Comparison of ENCODE assay signal across 8 cellular contexts in the genomic region with DNA sequence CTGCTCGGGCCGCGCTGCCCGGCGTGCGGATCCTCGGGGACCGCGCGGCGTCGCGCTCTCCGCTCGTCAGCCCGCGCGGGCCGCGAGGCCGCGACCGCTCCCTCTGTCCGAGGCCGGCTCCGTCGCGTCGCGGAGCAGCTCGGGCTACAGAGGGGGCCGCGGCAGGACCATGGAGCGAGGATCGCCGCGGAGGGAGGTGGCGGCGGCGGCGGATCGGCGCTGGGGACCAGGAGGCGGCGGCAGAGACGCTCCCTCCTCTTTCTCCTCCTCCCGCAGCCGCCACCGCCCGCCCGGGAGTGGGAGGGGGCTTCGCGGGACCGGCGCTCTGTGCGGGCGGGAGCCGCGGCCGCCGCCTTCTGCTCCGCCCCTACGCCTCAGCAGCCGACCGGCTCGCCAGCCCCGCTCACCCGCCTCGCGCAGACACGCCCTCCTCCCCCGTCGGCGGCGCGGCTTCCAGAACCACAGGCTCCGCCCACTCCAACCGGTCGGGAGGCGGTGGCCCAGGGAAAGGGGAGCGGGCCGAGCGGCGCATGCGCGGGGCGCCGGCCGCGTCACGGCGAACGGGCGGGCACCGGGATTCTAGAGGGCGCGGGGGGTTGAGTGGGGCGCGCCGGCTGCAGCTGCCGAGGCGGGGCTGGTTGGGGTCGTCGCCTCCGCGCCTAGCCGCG. TPM values are rescaled to one million over a fixed set of nuclear protein-coding genes. Genes with fewer than 3 reads are reported as not detected.
DNase-seq lines count a peak whose midpoint lies in the region; ATAC-seq and TF ChIP-seq lines count a peak whose summit lies in the region.

TSS of gene CASK (minus strand) at position 298 of the 668 bp plus-strand sequence. CDS start 566 bp downstream, outside the sequence.

- H4K20me1 ChIP-seq in OCI-LY1 (ENCODE audit: insufficient read depth, low read length): no peaks in the 10 kb centered on the region

- peak within 1 kb of the TSS; percentile 98 for H3K4me3 Mint-ChIP-seq in endothelial cell (ENCODE audit: unreplicated experiment)

- no peaks in the 10 kb centered on the region for H3K9me3 ChIP-seq in OCI-LY1 (ENCODE audit: low read length)

- 0 out of 2 replicates have a peak within 1 kb of the TSS, but pooled peaks have one; percentile 55 for H2AFZ ChIP-seq in OCI-LY1 (ENCODE audit: low read length)

- peak within 1 kb of the TSS; percentile 99 for H3K4me3 ChIP-seq in OCI-LY1 (ENCODE audit: low read depth, low read length, poor library complexity, severe bottlenecking)

- H3K4me2 ChIP-seq in OCI-LY1 (ENCODE audit: low read length): peak within 1 kb of the TSS; percentile 96

- H3K79me2 ChIP-seq in OCI-LY1 (ENCODE audit: insufficient read depth, low read length): peaks cover 43% of the 10 kb centered on the region

- no peaks in the 10 kb centered on the region for H3K36me3 Mint-ChIP-seq in endothelial cell (ENCODE audit: low read depth, unreplicated experiment)

- H3K9me2 ChIP-seq in OCI-LY1 (ENCODE audit: low read depth, low read length): no peaks in the 10 kb centered on the region

- no peaks in the 10 kb centered on the region for H3K36me3 ChIP-seq in OCI-LY1 (ENCODE audit: insufficient read depth, low read length)

- peak; percentile 89 for ATAC-seq in GM21528 (IDR thresholded peaks at IDR 0.05; ENCODE audit: low FRiP score, unreplicated experiment)

- DNase-seq in D341Med (ENCODE audit: low spot score): peak; percentile 93
- DNase-seq in HuH-7.5 (ENCODE audit: low spot score): peak; percentile 49
- peak; percentile 91 for DNase-seq in activated CD8-positive, alpha-beta memory T cell treated with anti-CD3 and anti-CD28 coated beads, Interleukin-2, amount 50 U/mL, for 4 hours
- peak; percentile 87 for DNase-seq in endothelial cell (ENCODE audit: low spot score)
- DNase-seq in midbrain (lab: John Stamatoyannopoulos, UW): peak; percentile 89
- peak; percentile 82 to 85 for DNase-seq in stimulated activated CD8-positive, alpha-beta memory T cell treated with anti-CD3 and anti-CD28 coated beads, Interleukin-15, amount 100 ng/mL, for 4 hours (ENCODE audit: low read depth in 2 of 2)

- no peaks in the 10 kb centered on the region for H3F3A ChIP-seq in OCI-LY1 (ENCODE audit: insufficient read depth, low read length)

- no peak for TF ChIP-seq CTCF in OCI-LY1 (IDR thresholded peaks at IDR 0.05; ENCODE audit: low read length)
- no peak for TF ChIP-seq CTCF in endothelial cell (IDR thresholded peaks at IDR 0.05; ENCODE audit: unreplicated experiment)

- peaks cover 1% of the 10 kb centered on the region for H3K27me3 Mint-ChIP-seq in endothelial cell (ENCODE audit: unreplicated experiment)

- peak within 1 kb of the TSS; percentile 76 for H3K27ac ChIP-seq in OCI-LY1 (ENCODE audit: low read depth, low read length, poor library complexity, severe bottlenecking)

- peak within 1 kb of the TSS; percentile 84 for H3K27ac Mint-ChIP-seq in endothelial cell (ENCODE audit: unreplicated experiment)

- H3K4me1 Mint-ChIP-seq in endothelial cell (ENCODE audit: unreplicated experiment): peaks cover 6% of the 10 kb centered on the region

- H3K9ac ChIP-seq in OCI-LY1 (ENCODE audit: low read length): peak within 1 kb of the TSS; percentile 100

- H3K9me3 Mint-ChIP-seq in endothelial cell (ENCODE audit: unreplicated experiment): no peaks in the 10 kb centered on the region

- H3K27me3 ChIP-seq in OCI-LY1 (ENCODE audit: insufficient read depth, low read length): no peaks in the 10 kb centered on the region

- H3K4me1 ChIP-seq in OCI-LY1 (ENCODE audit: insufficient read depth, low read length, severe bottlenecking): peaks cover 38% of the 10 kb centered on the region

RNA-seq across cellular contexts. Expression of gene CASK, which starts in this region (rescaled TPM):
- total RNA-seq in endothelial cell (ENCODE audit: unreplicated experiment): 62.5 TPM

Comparison
In these comparisons a context has a peak if more than half of its experiments do, and no peak if none do; other contexts are left out.
1. Peak in every context shown above with its lines: DNase-seq, ATAC-seq, H3K4me3 ChIP-seq and H3K27ac ChIP-seq.